11 cellular contexts compared by ENCODE assay signal in the genomic region with DNA sequence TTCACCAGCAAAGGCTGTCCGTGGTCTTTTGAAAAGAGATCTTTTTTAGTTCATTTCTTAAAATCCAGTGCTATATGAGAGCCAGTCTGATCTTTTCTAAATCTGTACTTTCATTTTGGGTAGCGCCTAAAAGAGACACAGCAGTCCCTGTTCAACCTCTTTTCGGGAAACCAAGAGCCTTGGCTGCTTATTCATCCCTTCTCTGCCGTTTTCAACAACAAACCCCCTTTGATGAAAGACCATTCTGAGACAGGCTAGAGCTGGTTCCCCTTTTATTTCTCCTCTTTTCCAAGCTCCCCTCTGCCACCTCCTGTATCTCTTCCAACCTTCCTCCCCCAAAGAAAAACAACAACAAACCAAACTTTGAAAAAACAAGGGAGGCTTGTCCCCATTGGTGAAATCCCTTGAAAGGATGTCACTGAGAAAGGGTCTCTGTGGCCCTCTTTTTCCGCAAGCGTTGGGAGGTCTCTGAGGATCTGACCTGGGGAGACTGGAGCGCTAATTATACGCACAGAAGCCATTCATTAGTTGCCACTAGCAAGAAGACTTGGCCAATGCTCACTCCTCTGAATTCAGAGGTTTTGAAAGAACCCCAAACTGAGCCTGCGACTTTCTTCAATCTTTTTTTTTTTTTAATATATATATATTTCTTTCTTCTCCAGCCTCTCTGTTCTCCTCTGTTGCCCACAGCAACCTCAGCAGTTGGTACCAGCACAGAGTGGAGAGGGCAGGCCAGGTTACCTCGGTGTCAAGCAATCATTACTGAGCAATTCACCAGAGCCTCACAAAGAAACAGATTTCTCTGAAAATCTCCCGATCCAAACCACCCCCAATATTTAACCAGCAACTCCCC.
DNase-seq lines count a peak whose midpoint lies in the region; ATAC-seq and TF ChIP-seq lines count a peak whose summit lies in the region.
"Had no signal": no experiment of that assay in that cellular context is flagged by ENCODE, and none has a peak within 500 bp of the region (broad histone marks: within the 10 kb centered on the region; RNA-seq: fewer than 3 reads in every experiment).

No MANE protein-coding gene starts in this region.

- POLR2A ChIA-PET in A673 (lab: Charles Lee; ENCODE audit: low non-redundant PET) = no interaction called here

- no peaks in the 10 kb centered on the region for H3K27me3 ChIP-seq in A673 (replicated peaks; ENCODE audit: insufficient read depth, low read depth, low read length, poor library complexity)
- H3K27me3 ChIP-seq in H9 (ENCODE audit: insufficient read depth, low read length) = no peaks in the 10 kb centered on the region
- H3K27me3 ChIP-seq: upper lobe of right lung had no signal

- H3K4ac ChIP-seq in H9 (ENCODE audit: low read depth, low read length) = no peak overlapping the region; the same call in 1 of the 2 replicates

- no peak overlapping the region for H4K91ac ChIP-seq in H9 (ENCODE audit: insufficient read length, low read depth, low read length)

- H3K14ac ChIP-seq in H9 (ENCODE audit: insufficient read depth, low read length) = peak overlapping the region; percentile 47; the same call in 1 of the 2 replicates

- H3K36me3 ChIP-seq in A673 (ENCODE audit: insufficient read depth, low read length, poor library complexity, severe bottlenecking) = no peaks in the 10 kb centered on the region
- H3K36me3 ChIP-seq: upper lobe of right lung had no signal

- H3K9me3 Mint-ChIP-seq in H9 = no peaks in the 10 kb centered on the region
- H3K9me3 Mint-ChIP-seq in natural killer cell = no peaks in the 10 kb centered on the region
- H3K9me3 Mint-ChIP-seq: IgD-negative memory B cell had no signal

- H3K4me1 Mint-ChIP-seq in H9 = peaks cover 40 to 52% of the 10 kb centered on the region in 2 experiments
- peaks cover 68 to 71% of the 10 kb centered on the region in 2 donors for H3K4me1 Mint-ChIP-seq in natural killer cell

- H3K27ac Mint-ChIP-seq in H9 (peak overlapping the region; percentile 4 to 75 (median 45); a peak in 5 of 7 replicates), natural killer cell (peak overlapping the region; percentile 89 to 94)

- CTCF ChIA-PET in A673 (lab: Charles Lee) = interaction anchor here (0.5 to 0.6 kb wide), 2 partner anchors 19 to 32 kb away, joined by 3 read pairs; no protein-coding TSS in a partner anchor

- no peaks in the 10 kb centered on the region for H3K9me3 ChIP-seq in A673 (ENCODE audit: low read depth, low read length, poor library complexity, severe bottlenecking)
- no peaks in the 10 kb centered on the region for H3K9me3 ChIP-seq in H9 (ENCODE audit: control insufficient read depth, low read depth, low read length)
- H3K9me3 ChIP-seq: upper lobe of right lung had no signal

- H2BK15ac ChIP-seq in H9 (ENCODE audit: low read depth, low read length) = no peak overlapping the region

- no TSS peak for BruUV-seq in A673 (replicated peaks; lab: Mats Ljungman, UMichigan)

- H3K56ac ChIP-seq in H9 (ENCODE audit: insufficient read length, low read depth, low read length) = no peak overlapping the region

- DNase-seq in A673 (ENCODE audit: low spot score) = no peak
- DNase-seq in H9 = peak; percentile 25
- peak in 38 of 61 donors; percentile 5 to 86 (median 42) for DNase-seq in caudate nucleus (lab: John Stamatoyannopoulos, UW)
- DNase-seq in natural killer cell = no peak
- DNase-seq in NCI-H1436 (lab: John Stamatoyannopoulos, UW) = no peak
- no peak for DNase-seq in NCI-H2107 treated with DMSO at 0.1 percent for 48 hours (lab: John Stamatoyannopoulos, UW; ENCODE audit: unreplicated experiment)
- DNase-seq in NCI-H2029 treated with DMSO at 0.1 percent for 48 hours (lab: John Stamatoyannopoulos, UW) = no peak
- DNase-seq: cortex of kidney, upper lobe of right lung had no signal

- no peaks in the 10 kb centered on the region; a peak in 1 of 7 replicates for H3K36me3 Mint-ChIP-seq in H9 (ENCODE audit: insufficient read depth in 1 of 3, low read depth in 3 of 3)
- no peaks in the 10 kb centered on the region for H3K36me3 Mint-ChIP-seq in natural killer cell

- no peak overlapping the region for H4K8ac ChIP-seq in H9 (replicated peaks; ENCODE audit: insufficient read length, low read depth, low read length)

- no peak for ATAC-seq in natural killer cell
- ATAC-seq in HG02938 (IDR thresholded peaks at IDR 0.05; ENCODE audit: unreplicated experiment) = no peak
- ATAC-seq: upper lobe of right lung had no signal

- TF ChIP-seq CTCF in A673 (conservative IDR thresholded peaks at IDR 0.05; ENCODE audit: low read depth, low read length) = no peak
- no peak for TF ChIP-seq CTCF in H9 (conservative IDR thresholded peaks at IDR 0.05)
- TF ChIP-seq CTCF in natural killer cell (IDR thresholded peaks at IDR 0.05) = no peak

- H3K18ac ChIP-seq in H9 (ENCODE audit: insufficient read length, low read depth, low read length) = peak overlapping the region; percentile 33

- peaks cover 4% of the 10 kb centered on the region; the same call in 1 of the 2 replicates for H3K79me2 ChIP-seq in H9 (ENCODE audit: insufficient read depth, low read length)

- no peak overlapping the region for H3K9ac ChIP-seq in H9 (ENCODE audit: extremely low read depth, insufficient read length, low read length)

- H3K27me3 Mint-ChIP-seq in H9 (ENCODE audit: low read depth) = no peaks in the 10 kb centered on the region; the same call in 1 of the 2 replicates
- no peaks in the 10 kb centered on the region for H3K27me3 Mint-ChIP-seq in natural killer cell (ENCODE audit: low read depth in 2 of 2)

- WGBS in H9 (ENCODE audit: extremely low coverage, insufficient read length, low lambda C conversion rate) = no CpG with 5 or more reads among the region's 11 CpGs

- H3K27ac ChIP-seq in A673 (ENCODE audit: low read depth, low read length, poor library complexity, severe bottlenecking) (peak overlapping the region; percentile 61), H9 (ENCODE audit: insufficient read length, low read depth, low read length) (no peak overlapping the region), caudate nucleus (ENCODE audit: low read depth, low read length) (peak overlapping the region; percentile 95)
- H3K27ac ChIP-seq: upper lobe of right lung had no signal

- intact Hi-C loops in A673 (cut with micrococcal nuclease; ENCODE audit: unreplicated experiment) (loop anchor here (5.0 to 10.0 kb wide), 2 partner anchors 149 to 206 kb away; no protein-coding TSS in a partner anchor), natural killer cell (cut with micrococcal nuclease) (loop anchor here (1.0 kb wide), 1 partner anchor 8 kb away; no protein-coding TSS in a partner anchor)

- H3K23ac ChIP-seq in H9 (ENCODE audit: insufficient read length, low read depth, low read length) = no peak overlapping the region

- H3K4me3 Mint-ChIP-seq in H9 (no peak overlapping the region), natural killer cell (peak overlapping the region; percentile 61)

- peaks cover 76% of the 10 kb centered on the region for H3K4me1 ChIP-seq in A673 (ENCODE audit: insufficient read depth, low read length, poor library complexity, severe bottlenecking)
- peaks cover 5% of the 10 kb centered on the region; the same call in 1 of the 2 replicates for H3K4me1 ChIP-seq in H9 (ENCODE audit: insufficient read depth, low read length)

- no peak overlapping the region for H2AK5ac ChIP-seq in H9 (ENCODE audit: insufficient read length, low read length)

- no peak overlapping the region for H2BK120ac ChIP-seq in H9 (ENCODE audit: low read depth, low read length, poor library complexity, severe bottlenecking)

- H3T11ph ChIP-seq in H9 (ENCODE audit: low read length) = no peak overlapping the region

- H4K20me1 ChIP-seq in H9 (ENCODE audit: control insufficient read depth, insufficient read depth, insufficient read length) = no peaks in the 10 kb centered on the region

- no peak overlapping the region for H2BK20ac ChIP-seq in H9 (ENCODE audit: low read depth, low read length, poor library complexity, severe bottlenecking)

- no peak overlapping the region for H3K4me2 ChIP-seq in H9 (ENCODE audit: insufficient read depth, insufficient read length, low read length)

- H2AFZ ChIP-seq in H9 (ENCODE audit: low read length) = no peak overlapping the region

- H2BK12ac ChIP-seq in H9 (ENCODE audit: insufficient read length, low read depth, low read length) = no peak overlapping the region

- H2BK5ac ChIP-seq in H9 (ENCODE audit: insufficient read length, low read length) = no peak overlapping the region

- peaks cover 6% of the 10 kb centered on the region for H3K79me1 ChIP-seq in H9 (ENCODE audit: insufficient read depth, low read depth, low read length, poor library complexity, severe bottlenecking)

- no peaks in the 10 kb centered on the region for H3K23me2 ChIP-seq in H9 (ENCODE audit: insufficient read length, low read depth, low read length, poor library complexity, severe bottlenecking)

- H3K4me3 ChIP-seq in A673 (ENCODE audit: low read depth, low read length, poor library complexity, severe bottlenecking) = no peak overlapping the region
- H3K4me3 ChIP-seq: upper lobe of right lung had no signal

- no peak overlapping the region for H4K5ac ChIP-seq in H9 (ENCODE audit: insufficient read length, low read depth, low read length)

Comparison
In these comparisons a context has a peak if more than half of its experiments do, and no peak if none do; other contexts are left out.
1. DNase-seq: peak in H9 (single experiment) and caudate nucleus (38 of 61); none in A673 (single experiment), natural killer cell (single experiment), NCI-H1436 (single experiment), NCI-H2107 treated with DMSO at 0.1 percent for 48 hours (single experiment) and NCI-H2029 treated with DMSO at 0.1 percent for 48 hours (single experiment).